Comparison of ENCODE assay signal across 13 cellular contexts in the genomic region with DNA sequence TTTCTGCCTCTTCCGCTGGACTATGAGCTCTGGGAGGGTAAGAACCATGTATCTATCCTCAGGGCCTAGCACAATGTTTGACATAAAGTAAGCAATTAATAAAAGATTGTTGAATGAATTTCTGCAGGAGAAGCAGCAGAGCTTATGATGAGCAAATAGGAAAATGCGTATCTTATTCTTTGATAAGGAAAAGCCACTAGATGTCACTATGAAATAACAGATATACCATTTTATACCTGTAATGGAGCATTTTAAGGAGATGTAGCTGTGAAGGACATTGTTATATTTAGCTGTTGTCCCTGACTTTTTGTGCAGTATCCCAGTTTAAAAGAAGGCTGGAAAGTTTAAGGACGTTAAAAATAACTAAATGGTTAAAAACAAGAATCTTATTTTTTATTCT.
A peak's percentile ranks its signal among the peaks of the same experiment; 100 is the strongest.
DNase-seq lines count a peak whose midpoint lies in the region; ATAC-seq, FAIRE-seq and TF ChIP-seq lines count a peak whose summit lies in the region.
"Had no signal": no experiment of that assay in that cellular context is flagged by ENCODE, and none has a peak within 500 bp of the region (broad histone marks: within the 10 kb centered on the region; RNA-seq: fewer than 3 reads in every experiment).

No MANE protein-coding gene starts in this region.

- peak; percentile 25 for DNase-seq in NCI-H2171 treated with DMSO at 0.1 percent for 48 hours (lab: John Stamatoyannopoulos, UW)
- DNase-seq in NCI-H2171 (lab: John Stamatoyannopoulos, UW), result no peak
- DNase-seq in NCI-H1105 (lab: John Stamatoyannopoulos, UW), result peak; percentile 12
- DNase-seq in GM12878 (ENCODE audit: low read depth, low spot score), result no peak
- DNase-seq in psoas muscle, result no peak
- no peak for DNase-seq in tibial nerve (ENCODE audit: low spot score in 2 of 2)
- DNase-seq: GF-D8; heart left ventricle; stimulated activated CD4-positive, alpha-beta T cell treated with anti-CD3 and anti-CD28 coated beads, Interleukin-4, amount 100 ng/mL, for 4 hours had no signal

- no peak for TF ChIP-seq EP300 in GM12878 (IDR thresholded peaks at IDR 0.05; ENCODE audit: borderline replicate concordance in 1 of 2, control insufficient read depth in 1 of 2, low read depth in 2 of 2, low read length in 2 of 2)
- no peak for TF ChIP-seq EP300 in tibial nerve (IDR thresholded peaks at IDR 0.05)

- TF ChIP-seq POLR2A in GM12878 (IDR thresholded peaks at IDR 0.05; ENCODE audit: low read depth, low read length), result no peak
- TF ChIP-seq POLR2A in tibial nerve (IDR thresholded peaks at IDR 0.05), result no peak

- H2AFZ ChIP-seq in GM12878 (ENCODE audit: control insufficient read depth, low read depth, low read length), result no peak overlapping the region

- H3K79me2 ChIP-seq in GM12878 (ENCODE audit: control insufficient read depth, insufficient read depth, low read length), result no peaks in the 10 kb centered on the region

- RAD21 ChIA-PET in GM12878 (lab: Charles Lee; ENCODE audit: unreplicated experiment), result no interaction called here

- no peaks in the 10 kb centered on the region for H4K20me1 ChIP-seq in GM12878 (ENCODE audit: control insufficient read depth, insufficient read depth)

- CTCF ChIA-PET in GM12878 (lab: Yijun Ruan, JAX), result interaction anchor here (0.9 to 1.1 kb wide), 2 partner anchors 14 to 1034 kb away, joined by 3 to 7 read pairs; no protein-coding TSS in a partner anchor

- ATAC-seq in GM12878, result no peak
- ATAC-seq in psoas muscle, result no peak
- ATAC-seq in HG03457 (IDR thresholded peaks at IDR 0.05; ENCODE audit: unreplicated experiment), result no peak
- ATAC-seq in GM21515 (IDR thresholded peaks at IDR 0.05; ENCODE audit: unreplicated experiment), result no peak
- ATAC-seq: heart left ventricle had no signal

- H3K27me3 ChIP-seq in GM12878 (replicated peaks in 1 of 2; ENCODE audit: control insufficient read depth in 2 of 2, insufficient read depth in 2 of 2, low read length in 1 of 2) (no peaks in the 10 kb centered on the region; a peak in 1 of 4 replicates), psoas muscle (ENCODE audit: insufficient read depth in 3 of 3, low read length in 2 of 3) (peaks cover 0 to 7% (median 0%) of the 10 kb centered on the region in 3 donors), tibial nerve (peaks cover 0 to 17% of the 10 kb centered on the region in 2 donors)

- 23% methylated on average over 3 of the region's 3 CpGs for WGBS in GM12878 (ENCODE audit: insufficient coverage, insufficient replicate concordance, low lambda C conversion rate, missing lambda C conversion rate)
- WGBS in psoas muscle, 3 donors, result 53 to 74% (median 70%) methylated on average over 3 of the region's 3 CpGs
- whole genome bisulfite sequencing in tibial nerve, 2 donors, result 47 to 52% methylated on average over 3 of the region's 3 CpGs

- TF ChIP-seq CTCF in GM12878 (IDR thresholded peaks at IDR 0.05 in 2 of 3, conservative IDR thresholded peaks at IDR 0.05 in 1 of 3; ENCODE audit: control insufficient read depth in 2 of 3, extremely low read depth in 1 of 3, insufficient read depth in 1 of 3, low read depth in 3 of 3, low read length in 3 of 3) (peak in 1 of 3 experiments; percentile 34; a peak in 2 of 6 replicates), psoas muscle (IDR thresholded peaks at IDR 0.05) (peak; percentile 9), tibial nerve (IDR thresholded peaks at IDR 0.05) (no peak)

- POLR2A ChIA-PET in GM12878 (lab: Charles Lee), result no interaction called here

- no peak for FAIRE-seq in GM12878 (lab: Jason Lieb, UNC)
- FAIRE-seq: H54 had no signal

- no peak overlapping the region for H3K4me2 ChIP-seq in GM12878 (ENCODE audit: control insufficient read depth, insufficient read depth)
- H3K4me2 ChIP-seq: KMS-11 had no signal

- H3K4me3 ChIP-seq in GM12878 (no peak overlapping the region), psoas muscle (no peak overlapping the region), tibial nerve (no peak overlapping the region)
- H3K4me3 ChIP-seq: heart left ventricle had no signal

- intact Hi-C loops in GM12878 (cut with micrococcal nuclease; ENCODE audit: unreplicated experiment) (no loop called here), psoas muscle (cut with DNase I) (loop anchor here (10.0 kb wide), 3 partner anchors 539 to 791 kb away; no protein-coding TSS in a partner anchor)

- H3K9me3 ChIP-seq in GM12878 (replicated peaks; ENCODE audit: control insufficient read depth, insufficient read depth, low read length) (no peaks in the 10 kb centered on the region), psoas muscle (no peaks in the 10 kb centered on the region), tibial nerve (no peaks in the 10 kb centered on the region)
- H3K9me3 ChIP-seq: heart left ventricle had no signal

- H3K4me1 ChIP-seq in GM12878 (ENCODE audit: control insufficient read depth, insufficient read depth, low read length), result no peaks in the 10 kb centered on the region
- H3K4me1 ChIP-seq in psoas muscle, result no peaks in the 10 kb centered on the region
- H3K4me1 ChIP-seq in tibial nerve, result no peaks in the 10 kb centered on the region
- H3K4me1 ChIP-seq: heart left ventricle had no signal

- in situ Hi-C loops in GM12878 (cut with MboI), result no loop called here

- no TSS peak for BruUV-seq in GM12878 (replicated peaks; lab: Mats Ljungman, UMichigan)

- H3K36me3 ChIP-seq in GM12878 (ENCODE audit: control insufficient read depth in 2 of 2, insufficient read depth in 2 of 2, low read length in 1 of 2), result no peaks in the 10 kb centered on the region
- no peaks in the 10 kb centered on the region for H3K36me3 ChIP-seq in psoas muscle (ENCODE audit: insufficient read depth in 1 of 2, low read depth in 1 of 2)
- no peaks in the 10 kb centered on the region for H3K36me3 ChIP-seq in tibial nerve
- H3K36me3 ChIP-seq: heart left ventricle had no signal

- H3K27ac ChIP-seq in GM12878 (ENCODE audit: control insufficient read depth, insufficient read depth) (no peak overlapping the region), psoas muscle (no peak overlapping the region), tibial nerve (no peak overlapping the region)
- H3K27ac ChIP-seq: heart left ventricle, KMS-11 had no signal

- TF ChIP-seq RAD21 in GM12878 (IDR thresholded peaks at IDR 0.05; ENCODE audit: insufficient read depth, low read depth, low read length), result 0 out of 2 replicates have a peak, but pooled peaks have one; percentile 25

- SMC1A ChIA-PET in GM12878 (lab: Charles Lee; ENCODE audit: uncharacterized antibody, unreplicated experiment), result interaction anchor here (0.6 to 1.0 kb wide), 3 partner anchors 63 to 781 kb away, joined by 3 read pairs; no protein-coding TSS in a partner anchor

- H3K9ac ChIP-seq in GM12878 (ENCODE audit: control insufficient read depth, insufficient read depth, low read length), result no peak overlapping the region
- H3K9ac ChIP-seq: KMS-11 had no signal

TF ChIP-seq in GM12878, 131 proteins besides CTCF, POLR2A, EP300 and RAD21 (continues in another document):
- TF ChIP-seq CEBPB (IDR thresholded peaks at IDR 0.05; ENCODE audit: borderline replicate concordance in 1 of 2, low read depth in 2 of 2, low read length in 2 of 2), result no peak
- no peak for TF ChIP-seq TARDBP (IDR thresholded peaks at IDR 0.05; ENCODE audit: borderline replicate concordance)
- no peak for TF ChIP-seq IKZF2 (IDR thresholded peaks at IDR 0.05)
- TF ChIP-seq PAX5 (IDR thresholded peaks at IDR 0.05; ENCODE audit: borderline replicate concordance, low read depth, low read length), result no peak
- TF ChIP-seq, protein P1, sequence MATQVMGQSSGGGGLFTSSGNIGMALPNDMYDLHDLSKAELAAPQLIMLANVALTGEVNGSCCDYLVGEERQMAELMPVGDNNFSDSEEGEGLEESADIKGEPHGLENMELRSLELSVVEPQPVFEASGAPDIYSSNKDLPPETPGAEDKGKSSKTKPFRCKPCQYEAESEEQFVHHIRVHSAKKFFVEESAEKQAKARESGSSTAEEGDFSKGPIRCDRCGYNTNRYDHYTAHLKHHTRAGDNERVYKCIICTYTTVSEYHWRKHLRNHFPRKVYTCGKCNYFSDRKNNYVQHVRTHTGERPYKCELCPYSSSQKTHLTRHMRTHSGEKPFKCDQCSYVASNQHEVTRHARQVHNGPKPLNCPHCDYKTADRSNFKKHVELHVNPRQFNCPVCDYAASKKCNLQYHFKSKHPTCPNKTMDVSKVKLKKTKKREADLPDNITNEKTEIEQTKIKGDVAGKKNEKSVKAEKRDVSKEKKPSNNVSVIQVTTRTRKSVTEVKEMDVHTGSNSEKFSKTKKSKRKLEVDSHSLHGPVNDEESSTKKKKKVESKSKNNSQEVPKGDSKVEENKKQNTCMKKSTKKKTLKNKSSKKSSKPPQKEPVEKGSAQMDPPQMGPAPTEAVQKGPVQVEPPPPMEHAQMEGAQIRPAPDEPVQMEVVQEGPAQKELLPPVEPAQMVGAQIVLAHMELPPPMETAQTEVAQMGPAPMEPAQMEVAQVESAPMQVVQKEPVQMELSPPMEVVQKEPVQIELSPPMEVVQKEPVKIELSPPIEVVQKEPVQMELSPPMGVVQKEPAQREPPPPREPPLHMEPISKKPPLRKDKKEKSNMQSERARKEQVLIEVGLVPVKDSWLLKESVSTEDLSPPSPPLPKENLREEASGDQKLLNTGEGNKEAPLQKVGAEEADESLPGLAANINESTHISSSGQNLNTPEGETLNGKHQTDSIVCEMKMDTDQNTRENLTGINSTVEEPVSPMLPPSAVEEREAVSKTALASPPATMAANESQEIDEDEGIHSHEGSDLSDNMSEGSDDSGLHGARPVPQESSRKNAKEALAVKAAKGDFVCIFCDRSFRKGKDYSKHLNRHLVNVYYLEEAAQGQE (IDR thresholded peaks at IDR 0.05; ENCODE audit: low read depth, low read length), result no peak
- TF ChIP-seq HDAC6 (IDR thresholded peaks at IDR 0.05; ENCODE audit: unreplicated experiment), result no peak
- TF ChIP-seq RAD51 (IDR thresholded peaks at IDR 0.05), result no peak

Comparison
In these comparisons a context has a peak if more than half of its experiments do, and no peak if none do; other contexts are left out.
1. DNase-seq: peak in NCI-H2171 treated with DMSO at 0.1 percent for 48 hours (single experiment) and NCI-H1105 (single experiment); none in NCI-H2171 (single experiment), GM12878 (single experiment), psoas muscle (0 of 2) and tibial nerve (0 of 2).